ENCODE assay signal across 9 cellular contexts in the genomic region with DNA sequence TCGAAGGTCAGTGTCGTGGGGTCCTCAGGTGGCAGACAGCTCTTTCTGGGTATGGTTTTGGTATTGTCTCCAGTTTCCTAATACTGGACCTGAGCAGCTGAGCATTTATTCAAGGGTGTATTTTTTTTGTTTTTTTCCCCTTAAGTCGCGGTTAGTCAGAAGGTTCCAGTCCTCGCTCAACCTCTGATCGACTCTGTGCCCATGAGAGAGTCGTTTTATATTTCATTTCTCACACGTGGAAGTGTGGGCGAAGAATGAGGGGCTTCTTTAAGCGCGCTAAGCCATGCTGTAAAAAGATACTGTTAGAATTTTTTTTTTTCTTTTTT. TPM values are rescaled to one million over a fixed set of nuclear protein-coding genes. Genes with fewer than 3 reads are reported as not detected.
DNase-seq lines count a peak whose midpoint lies in the region; ATAC-seq and TF ChIP-seq lines count a peak whose summit lies in the region.
"Had no signal": no experiment of that assay in that cellular context is flagged by ENCODE, and none has a peak within 500 bp of the region (broad histone marks: within the 10 kb centered on the region; RNA-seq: fewer than 3 reads in every experiment).

No MANE protein-coding gene starts in this region.

- no peak for DNase-seq in T-helper 2 cell treated with Interferon-gamma antibody and Interleukin-4, amounts not matched to agents 5 μg/mL and 100 μg/mL, for 36 hours (ENCODE audit: low spot score)
- DNase-seq in T-helper 2 cell (no peak), choroid plexus epithelial cell (ENCODE audit: low read depth) (no peak), mesendoderm (no peak), tibial artery (no peak), GM20000 (ENCODE audit: low spot score) (no peak), GDM1 (lab: John Stamatoyannopoulos, UW) (no peak)

- no peaks in the 10 kb centered on the region for H3K36me3 Mint-ChIP-seq in T-helper 2 cell treated with Interferon-gamma antibody and Interleukin-4, amounts not matched to agents 5 μg/mL and 100 μg/mL, for 36 hours (ENCODE audit: low read depth)

- H2BK120ac ChIP-seq in mesendoderm (ENCODE audit: low read depth, low read length): no peak overlapping the region

- H3K56ac ChIP-seq in mesendoderm (ENCODE audit: low read length): peak overlapping the region; percentile 97

- H2AK5ac ChIP-seq in mesendoderm (ENCODE audit: low read length): no peak overlapping the region

- H3K4me2 ChIP-seq in mesendoderm (ENCODE audit: low read length): peak overlapping the region; percentile 80
- H3K4me2 ChIP-seq: BLaER1 had no signal

- no CpG with 5 or more reads among the region's 11 CpGs for WGBS in mesendoderm (ENCODE audit: extremely low coverage, insufficient coverage, low lambda C conversion rate)

- intact Hi-C loops in tibial artery (cut with DNase I; ENCODE audit: low total_unique reads): no loop called here

- no peak overlapping the region for H3K4ac ChIP-seq in mesendoderm (ENCODE audit: low read depth, low read length)

- no peak overlapping the region for H4K8ac ChIP-seq in mesendoderm (ENCODE audit: low read depth, low read length)

- H3K79me2 ChIP-seq in mesendoderm (ENCODE audit: control insufficient read depth, insufficient read depth, low read length): no peaks in the 10 kb centered on the region

- H3K27ac ChIP-seq in mesendoderm (ENCODE audit: low read depth, low read length) (no peak overlapping the region), tibial artery (peak overlapping the region; percentile 80 to 84)
- H3K27ac ChIP-seq: BLaER1 had no signal

- no peak overlapping the region for H4K5ac ChIP-seq in mesendoderm (ENCODE audit: low read length)

- no peaks in the 10 kb centered on the region for H3K36me3 ChIP-seq in mesendoderm (ENCODE audit: control insufficient read depth, insufficient read depth, low read length)
- H3K36me3 ChIP-seq in tibial artery: no peaks in the 10 kb centered on the region
- H3K36me3 ChIP-seq: BLaER1 had no signal

- no peaks in the 10 kb centered on the region for H3K79me1 ChIP-seq in mesendoderm (ENCODE audit: low read length)

- peaks cover 5% of the 10 kb centered on the region for H3K9me3 Mint-ChIP-seq in T-helper 2 cell treated with Interferon-gamma antibody and Interleukin-4, amounts not matched to agents 5 μg/mL and 100 μg/mL, for 36 hours

- no peak for ATAC-seq in HG03342 (IDR thresholded peaks at IDR 0.05; ENCODE audit: unreplicated experiment)

- H2BK5ac ChIP-seq in mesendoderm (ENCODE audit: low read length): no peak overlapping the region

- peak overlapping the region; percentile 86 for H3K4me3 ChIP-seq in choroid plexus epithelial cell (ENCODE audit: low read depth, low read length)
- H3K4me3 ChIP-seq in mesendoderm (ENCODE audit: low read length): peak overlapping the region; percentile 76
- H3K4me3 ChIP-seq in tibial artery: peak overlapping the region; percentile 62 to 67
- H3K4me3 ChIP-seq: BLaER1 had no signal

- TF ChIP-seq CTCF in choroid plexus epithelial cell (conservative IDR thresholded peaks at IDR 0.05; ENCODE audit: low read depth, low read length) (no peak), tibial artery (IDR thresholded peaks at IDR 0.05) (no peak), GM20000 (IDR thresholded peaks at IDR 0.05; ENCODE audit: extremely low read depth, missing control alignments) (no peak)

- peaks cover 16% of the 10 kb centered on the region for H3K27me3 Mint-ChIP-seq in T-helper 2 cell treated with Interferon-gamma antibody and Interleukin-4, amounts not matched to agents 5 μg/mL and 100 μg/mL, for 36 hours (ENCODE audit: low read depth)

- no peaks in the 10 kb centered on the region for H3K4me1 Mint-ChIP-seq in T-helper 2 cell treated with Interferon-gamma antibody and Interleukin-4, amounts not matched to agents 5 μg/mL and 100 μg/mL, for 36 hours (ENCODE audit: low read depth)

- no peaks in the 10 kb centered on the region for H3K9me3 ChIP-seq in tibial artery

- H3K4me1 ChIP-seq in mesendoderm (ENCODE audit: control insufficient read depth, low read depth, low read length) (no peaks in the 10 kb centered on the region), tibial artery (peaks cover 0 to 11% (median 2%) of the 10 kb centered on the region in 4 donors)
- H3K4me1 ChIP-seq: BLaER1 had no signal

- H3K27me3 ChIP-seq in mesendoderm (ENCODE audit: insufficient read depth, low read length, poor library complexity) (no peaks in the 10 kb centered on the region), tibial artery (no peaks in the 10 kb centered on the region)
- H3K27me3 ChIP-seq: BLaER1 had no signal

- H3K23ac ChIP-seq in mesendoderm (ENCODE audit: low read length): no peak overlapping the region

- H3K18ac ChIP-seq in mesendoderm (ENCODE audit: low read length): peak overlapping the region; percentile 7

- no peak overlapping the region for H2BK15ac ChIP-seq in mesendoderm (replicated peaks; ENCODE audit: low read depth)

- H3K9ac ChIP-seq in mesendoderm (ENCODE audit: low read length): peak overlapping the region; percentile 87
- H3K9ac ChIP-seq: BLaER1 had no signal

- H3K4me3 Mint-ChIP-seq in T-helper 2 cell treated with Interferon-gamma antibody and Interleukin-4, amounts not matched to agents 5 μg/mL and 100 μg/mL, for 36 hours: peak overlapping the region; percentile 39

- H3K27ac Mint-ChIP-seq in T-helper 2 cell treated with Interferon-gamma antibody and Interleukin-4, amounts not matched to agents 5 μg/mL and 100 μg/mL, for 36 hours: no peak overlapping the region

RNA-seq across cellular contexts. Expression of a gene that starts 0.5 kb away (rescaled TPM):
- 8.6 TPM for polyA plus RNA-seq in mesendoderm (2013, experiment 1 of 2)
- 8.6 TPM for polyA plus RNA-seq in mesendoderm (2013, experiment 2 of 2)

RNA-seq across cellular contexts. Expression of a gene that starts 25.8 kb away (rescaled TPM):
- 2.2 TPM for polyA plus RNA-seq in mesendoderm (2013, experiment 1 of 2)
- polyA plus RNA-seq in mesendoderm (2013, experiment 2 of 2): 2.1 TPM
